In genomic region chr6:140485740-140486467, GRCh38 we compare ENCODE assay signal across 9 cellular contexts.
DNase-seq lines count a peak whose midpoint lies in the region; ATAC-seq and TF ChIP-seq lines count a peak whose summit lies in the region.
"Had no signal": no experiment of that assay in that cellular context is flagged by ENCODE, and none has a peak within 500 bp of the region (broad histone marks: within the 10 kb centered on the region; RNA-seq: fewer than 3 reads in every experiment).

No MANE protein-coding gene starts in this region.

- no peak overlapping the region for H3K27ac Mint-ChIP-seq in effector memory CD8-positive, alpha-beta T cell

- ATAC-seq in Right ventricle myocardium superior (ENCODE audit: poor library complexity): peak; percentile 61
- peak; percentile 89 for ATAC-seq in upper lobe of right lung
- no peak for ATAC-seq in GM21528 (IDR thresholded peaks at IDR 0.05; ENCODE audit: low FRiP score, unreplicated experiment)
- no peak for ATAC-seq in effector memory CD8-positive, alpha-beta T cell (replicated peaks)
- ATAC-seq in HG02938 (IDR thresholded peaks at IDR 0.05; ENCODE audit: unreplicated experiment): no peak

- H3K4me3 Mint-ChIP-seq in effector memory CD8-positive, alpha-beta T cell: no peak overlapping the region
- H3K4me3 Mint-ChIP-seq: neural crest cell had no signal

- peaks cover 5% of the 10 kb centered on the region for H3K36me3 ChIP-seq in left ventricle myocardium inferior
- H3K36me3 ChIP-seq in OCI-LY1 (ENCODE audit: insufficient read depth, low read length): no peaks in the 10 kb centered on the region
- H3K36me3 ChIP-seq in upper lobe of right lung: no peaks in the 10 kb centered on the region

- H3K9me3 Mint-ChIP-seq in effector memory CD8-positive, alpha-beta T cell: no peaks in the 10 kb centered on the region

- H3K9me3 ChIP-seq in left ventricle myocardium inferior (replicated peaks) (peaks cover 17% of the 10 kb centered on the region), OCI-LY1 (ENCODE audit: low read length) (peaks cover 11% of the 10 kb centered on the region; the same call in 1 of the 2 replicates), upper lobe of right lung (no peaks in the 10 kb centered on the region)

- H3K27me3 ChIP-seq in left ventricle myocardium inferior (ENCODE audit: low read depth) (no peaks in the 10 kb centered on the region), OCI-LY1 (ENCODE audit: insufficient read depth, low read length) (no peaks in the 10 kb centered on the region), upper lobe of right lung (no peaks in the 10 kb centered on the region)

- no peaks in the 10 kb centered on the region for H3F3A ChIP-seq in OCI-LY1 (ENCODE audit: insufficient read depth, low read length)

- peaks cover 6% of the 10 kb centered on the region for H3K4me1 ChIP-seq in left ventricle myocardium inferior
- peaks cover 13% of the 10 kb centered on the region for H3K4me1 ChIP-seq in OCI-LY1 (ENCODE audit: insufficient read depth, low read length, severe bottlenecking)
- no peaks in the 10 kb centered on the region for H3K4me1 ChIP-seq in upper lobe of right lung

- TF ChIP-seq CTCF in left ventricle myocardium inferior (IDR thresholded peaks at IDR 0.05; ENCODE audit: borderline replicate concordance) (no peak), OCI-LY1 (IDR thresholded peaks at IDR 0.05; ENCODE audit: low read length) (no peak), fibroblast of mammary gland (conservative IDR thresholded peaks at IDR 0.05; ENCODE audit: control insufficient read depth, insufficient read depth, low read depth, low read length) (no peak), upper lobe of right lung (IDR thresholded peaks at IDR 0.05) (no peak)

- DNase-seq in Right ventricle myocardium superior (no peak), left ventricle myocardium inferior (no peak), fibroblast of mammary gland (ENCODE audit: low read depth) (peak; percentile 95), upper lobe of right lung (peak; percentile 67)
- no peak for DNase-seq in effector memory CD8-positive, alpha-beta T cell

- intact Hi-C loops in Right ventricle myocardium superior (cut with DNase I): no loop called here
- intact Hi-C loops in left ventricle myocardium inferior (cut with micrococcal nuclease): no loop called here
- intact Hi-C loops in upper lobe of right lung (cut with DNase I): no loop called here

- H3K9ac ChIP-seq in OCI-LY1 (ENCODE audit: low read length): no peak overlapping the region

- no peaks in the 10 kb centered on the region for H3K36me3 Mint-ChIP-seq in effector memory CD8-positive, alpha-beta T cell (ENCODE audit: insufficient read depth)

- H3K27ac ChIP-seq in left ventricle myocardium inferior (replicated peaks) (no peak overlapping the region), OCI-LY1 (ENCODE audit: low read depth, low read length, poor library complexity, severe bottlenecking) (no peak overlapping the region), upper lobe of right lung (peak overlapping the region; percentile 12)

- H3K27me3 Mint-ChIP-seq in effector memory CD8-positive, alpha-beta T cell: no peaks in the 10 kb centered on the region

- no peaks in the 10 kb centered on the region for H3K4me1 Mint-ChIP-seq in effector memory CD8-positive, alpha-beta T cell (ENCODE audit: low read depth in 2 of 2)

- H3K9me2 ChIP-seq in OCI-LY1 (ENCODE audit: low read depth, low read length): no peaks in the 10 kb centered on the region

- no peaks in the 10 kb centered on the region for H4K20me1 ChIP-seq in OCI-LY1 (ENCODE audit: insufficient read depth, low read length)

- no peaks in the 10 kb centered on the region for H3K79me2 ChIP-seq in OCI-LY1 (ENCODE audit: insufficient read depth, low read length)

- no peak overlapping the region for H3K4me2 ChIP-seq in OCI-LY1 (ENCODE audit: low read length)

- 0 out of 2 replicates have a peak overlapping the region, but pooled peaks have one; percentile 67 for H2AFZ ChIP-seq in OCI-LY1 (ENCODE audit: low read length)

- H3K4me3 ChIP-seq in left ventricle myocardium inferior (no peak overlapping the region), OCI-LY1 (ENCODE audit: low read depth, low read length, poor library complexity, severe bottlenecking) (no peak overlapping the region), fibroblast of mammary gland (ENCODE audit: control insufficient read depth, low read depth, low read length) (no peak overlapping the region), upper lobe of right lung (no peak overlapping the region)

Comparison
In these comparisons a context has a peak if more than half of its experiments do, and no peak if none do; other contexts are left out.
1. ATAC-seq: peak in Right ventricle myocardium superior (single experiment) and upper lobe of right lung (single experiment); none in GM21528 (single experiment), effector memory CD8-positive, alpha-beta T cell (single experiment) and HG02938 (single experiment).
2. DNase-seq: peak in fibroblast of mammary gland (single experiment) and upper lobe of right lung (single experiment); none in Right ventricle myocardium superior (single experiment), left ventricle myocardium inferior (single experiment) and effector memory CD8-positive, alpha-beta T cell (0 of 3).